In genomic region chr17:75077490-75078096, GRCh38 we compare ENCODE assay signal across 6 cellular contexts. TPM values are rescaled to one million over a fixed set of nuclear protein-coding genes. Genes with fewer than 3 reads are reported as not detected.
DNase-seq lines count a peak whose midpoint lies in the region; ATAC-seq lines count a peak whose summit lies in the region.

No MANE protein-coding gene starts in this region.

- peak; percentile 50 for DNase-seq in activated CD4-positive, alpha-beta T cell treated with anti-CD3 and anti-CD28 coated beads, Interleukin-2, amount 50 U/mL, for 1 hour
- DNase-seq in cardiac septum (ENCODE audit: low spot score) (peak; percentile 92), NCI-H446 treated with DMSO at 0.1 percent for 48 hours (lab: John Stamatoyannopoulos, UW) (no peak)
- peak; percentile 33 to 49 for DNase-seq in stimulated activated CD8-positive, alpha-beta memory T cell treated with anti-CD3 and anti-CD28 coated beads, Interleukin-2, amount 100 ng/mL, for 48 hours (ENCODE audit: low read depth in 2 of 2)

- intact Hi-C loops in cardiac septum (cut with DNase I) = no loop called here

- peak; percentile 34 for ATAC-seq in GM21619 (IDR thresholded peaks at IDR 0.05; ENCODE audit: unreplicated experiment)
- no peak for ATAC-seq in GM19035 (IDR thresholded peaks at IDR 0.05; ENCODE audit: unreplicated experiment)

RNA-seq across cellular contexts. Expression of gene SLC16A5, which starts 10.2 kb away (rescaled TPM):
- total RNA-seq in cardiac septum = 22.7 TPM

RNA-seq across cellular contexts. Expression of gene KCTD2, which starts 30.6 kb away (rescaled TPM):
- total RNA-seq in cardiac septum = 43.2 TPM

RNA-seq across cellular contexts. Expression of gene ATP5PD, which starts 30.8 kb away (rescaled TPM):
- total RNA-seq in cardiac septum = 616 TPM

RNA-seq across cellular contexts. Expression of gene ARMC7, which starts 32.2 kb away (rescaled TPM):
- total RNA-seq in cardiac septum = 8.0 TPM

RNA-seq across cellular contexts. Expression of gene NT5C, which starts 53.9 kb away (rescaled TPM):
- 27.7 TPM for total RNA-seq in cardiac septum
